In genomic region chrX:149568701-149569296, GRCh38 we compare ENCODE assay signal across 23 cellular contexts. TPM values are rescaled to one million over a fixed set of nuclear protein-coding genes. Genes with fewer than 3 reads are reported as not detected.
DNase-seq lines count a peak whose midpoint lies in the region; ATAC-seq and TF ChIP-seq lines count a peak whose summit lies in the region.
"Had no signal": no experiment of that assay in that cellular context is flagged by ENCODE, and none has a peak within 500 bp of the region (broad histone marks: within the 10 kb centered on the region; RNA-seq: fewer than 3 reads in every experiment).

No MANE protein-coding gene starts in this region.

- H3F3A ChIP-seq in PC-3 (ENCODE audit: low read length, unreplicated experiment): no peaks in the 10 kb centered on the region

- POLR2A ChIA-PET in PC-3 (lab: Charles Lee; ENCODE audit: unreplicated experiment): no interaction called here

- H3K79me2 ChIP-seq in PC-3 (ENCODE audit: low read length): no peaks in the 10 kb centered on the region

- no peaks in the 10 kb centered on the region for H3K9me2 ChIP-seq in PC-3 (replicated peaks; ENCODE audit: low read length)
- H3K9me2 ChIP-seq: SK-N-SH had no signal

- H3K27me3 ChIP-seq in PC-3 (ENCODE audit: low read length) (no peaks in the 10 kb centered on the region), thyroid gland (no peaks in the 10 kb centered on the region)
- H3K27me3 ChIP-seq: BLaER1, MG63 had no signal

- no peak for ATAC-seq in PC-3
- ATAC-seq in GM18502 (IDR thresholded peaks at IDR 0.05; ENCODE audit: poor library complexity, unreplicated experiment): no peak
- ATAC-seq in GM19397 (IDR thresholded peaks at IDR 0.05; ENCODE audit: unreplicated experiment): no peak

- WGBS in thyroid gland, 2 donors: 45 to 53% methylated on average over 5 of the region's 5 CpGs

- peaks cover 18% of the 10 kb centered on the region for H3K4me1 Mint-ChIP-seq in activated CD4-positive, alpha-beta T cell treated with anti-CD3 and anti-CD28 coated beads, Interleukin-2, amount 10 ng/mL, durations not matched to agents 24 days and 14 days
- H3K4me1 Mint-ChIP-seq: CD4-positive, alpha-beta memory T cell had no signal

- H3K9me3 ChIP-seq in PC-3 (ENCODE audit: low read length) (no peaks in the 10 kb centered on the region), thyroid gland (no peaks in the 10 kb centered on the region)
- H3K9me3 ChIP-seq: BLaER1, MG63, SK-N-SH had no signal

- TF ChIP-seq POLR2A in thyroid gland (IDR thresholded peaks at IDR 0.05): no peak

- no peak overlapping the region for H3K4me3 ChIP-seq in PC-3 (ENCODE audit: low read length)
- H3K4me3 ChIP-seq in thyroid gland (replicated peaks in 1 of 3): no peak overlapping the region
- H3K4me3 ChIP-seq: BLaER1, MG63 had no signal

- CTCF ChIA-PET in PC-3 (lab: Charles Lee): no interaction called here

- H3K9ac ChIP-seq in PC-3 (ENCODE audit: low read length): no peak overlapping the region
- H3K9ac ChIP-seq: BLaER1, SK-N-SH had no signal

- H3K4me3 Mint-ChIP-seq in activated CD4-positive, alpha-beta T cell treated with anti-CD3 and anti-CD28 coated beads, Interleukin-2, amount 10 ng/mL, durations not matched to agents 24 days and 14 days: no peak overlapping the region
- H3K4me3 Mint-ChIP-seq: CD4-positive, alpha-beta memory T cell; HFFc6 had no signal

- no peak overlapping the region for H3K27ac Mint-ChIP-seq in activated CD4-positive, alpha-beta T cell treated with anti-CD3 and anti-CD28 coated beads, Interleukin-2, amount 10 ng/mL, durations not matched to agents 24 days and 14 days
- H3K27ac Mint-ChIP-seq: CD4-positive, alpha-beta memory T cell; HFFc6 had no signal

- no peaks in the 10 kb centered on the region for H3K4me1 ChIP-seq in PC-3 (ENCODE audit: insufficient read depth, low read length)
- peaks cover 0 to 3% of the 10 kb centered on the region in 2 donors for H3K4me1 ChIP-seq in thyroid gland

- no peaks in the 10 kb centered on the region for H3K36me3 ChIP-seq in PC-3 (ENCODE audit: low read depth, low read length)
- H3K36me3 ChIP-seq in thyroid gland: no peaks in the 10 kb centered on the region
- H3K36me3 ChIP-seq: BLaER1, MG63 had no signal

- intact Hi-C loops in activated CD4-positive, alpha-beta T cell treated with anti-CD3 and anti-CD28 coated beads, Interleukin-2, amount 10 ng/mL, durations not matched to agents 24 days and 14 days (cut with micrococcal nuclease): no loop called here
- intact Hi-C loops in PC-3 (cut with micrococcal nuclease) (no loop called here), thyroid gland (cut with DNase I) (no loop called here)

- H3K9me3 Mint-ChIP-seq in activated CD4-positive, alpha-beta T cell treated with anti-CD3 and anti-CD28 coated beads, Interleukin-2, amount 10 ng/mL, durations not matched to agents 24 days and 14 days: no peaks in the 10 kb centered on the region
- H3K9me3 Mint-ChIP-seq: CD4-positive, alpha-beta memory T cell; HFFc6 had no signal

- H2AFZ ChIP-seq in PC-3 (ENCODE audit: low read length): no peak overlapping the region

- TF ChIP-seq CTCF in PC-3 (conservative IDR thresholded peaks at IDR 0.05; ENCODE audit: low read depth, low read length) (no peak), thyroid gland (IDR thresholded peaks at IDR 0.05) (no peak)

- H3K27me3 Mint-ChIP-seq in activated CD4-positive, alpha-beta T cell treated with anti-CD3 and anti-CD28 coated beads, Interleukin-2, amount 10 ng/mL, durations not matched to agents 24 days and 14 days: no peaks in the 10 kb centered on the region
- H3K27me3 Mint-ChIP-seq: CD4-positive, alpha-beta memory T cell had no signal

- H3K4me2 ChIP-seq in PC-3 (ENCODE audit: low read length): no peak overlapping the region
- H3K4me2 ChIP-seq: BLaER1, SK-N-SH had no signal

- H3K36me3 Mint-ChIP-seq in activated CD4-positive, alpha-beta T cell treated with anti-CD3 and anti-CD28 coated beads, Interleukin-2, amount 10 ng/mL, durations not matched to agents 24 days and 14 days (ENCODE audit: low read depth): no peaks in the 10 kb centered on the region
- H3K36me3 Mint-ChIP-seq: CD4-positive, alpha-beta memory T cell had no signal

- H3K27ac ChIP-seq in PC-3 (ENCODE audit: low read length): no peak overlapping the region
- H3K27ac ChIP-seq in thyroid gland: peak overlapping the region in 2 of 3 donors; percentile 21 to 29
- H3K27ac ChIP-seq: BLaER1, HL-60 had no signal

- BruUV-seq in PC-3 (replicated peaks; lab: Mats Ljungman, UMichigan): no TSS peak

- peak; percentile 7 for DNase-seq in activated CD4-positive, alpha-beta T cell treated with anti-CD3 and anti-CD28 coated beads, Interleukin-2, amount 10 ng/mL, durations not matched to agents 24 days and 14 days
- no peak for DNase-seq in activated CD4-positive, alpha-beta T cell treated with anti-CD3 and anti-CD28 coated beads for 4 hours
- DNase-seq in NCI-H1105 treated with DMSO at 0.1 percent for 48 hours (lab: John Stamatoyannopoulos, UW) (peak; percentile 40), PC-3 (peak; percentile 0), thyroid gland (peak; percentile 59 to 60), SK-N-DZ (ENCODE audit: low spot score) (no peak)
- DNase-seq: DMS153, HFFc6, IMR-90, MG63, NCI-H1092, NCI-H2171, NCI-H446, SHP77, SK-N-SH, T-helper 1 cell had no signal

- no peaks in the 10 kb centered on the region for H4K20me1 ChIP-seq in PC-3 (ENCODE audit: low read length)
- H4K20me1 ChIP-seq: BLaER1 had no signal

RNA-seq across cellular contexts. Expression of gene MAGEA9B, which starts 18.5 kb away (rescaled TPM):
- total RNA-seq in activated CD4-positive, alpha-beta T cell treated with anti-CD3 and anti-CD28 coated beads, Interleukin-2, amount 10 ng/mL, durations not matched to agents 24 days and 14 days: not detected in 2 replicates
- total RNA-seq in PC-3 (2014; rRNA removed) (not detected in 2 replicates), thyroid gland (not detected)
- polyA plus RNA-seq in SK-N-DZ (2014; cell fraction: cytosol; rRNA removed): 8.2 and 8.6 TPM in 2 replicates
- polyA plus RNA-seq in SK-N-DZ (2014; cell fraction: nucleus; rRNA removed): 3.2 and 3.4 TPM in 2 replicates
- total RNA-seq: CD4-positive, alpha-beta memory T cell; HFFc6; IMR-90; OCI-LY7 had no signal
- polyA plus RNA-seq: CD4-positive, alpha-beta memory T cell; IMR-90 had no signal

RNA-seq across cellular contexts. Expression of gene HSFX3, which starts 19.1 kb away (rescaled TPM):
- not detected in 2 replicates for total RNA-seq in activated CD4-positive, alpha-beta T cell treated with anti-CD3 and anti-CD28 coated beads, Interleukin-2, amount 10 ng/mL, durations not matched to agents 24 days and 14 days
- total RNA-seq in PC-3 (2014; rRNA removed) (not detected in 2 replicates), thyroid gland (not detected)
- polyA plus RNA-seq in SK-N-DZ (2014; cell fraction: cytosol; rRNA removed): not detected in 2 replicates
- polyA plus RNA-seq in SK-N-DZ (2014; cell fraction: nucleus; rRNA removed): not detected in 2 replicates
- total RNA-seq: CD4-positive, alpha-beta memory T cell; HFFc6; HT1080; IMR-90; OCI-LY7 had no signal
- polyA plus RNA-seq: CD4-positive, alpha-beta memory T cell; IMR-90; SK-N-SH had no signal

RNA-seq across cellular contexts. Expression of gene HSFX2, which starts 26.3 kb away (rescaled TPM):
- total RNA-seq in activated CD4-positive, alpha-beta T cell treated with anti-CD3 and anti-CD28 coated beads, Interleukin-2, amount 10 ng/mL, durations not matched to agents 24 days and 14 days: 0.28 TPM in 1 of 2 replicates, not detected in the other
- total RNA-seq in PC-3 (2014; rRNA removed): not detected in 2 replicates
- under 1 TPM in 1 of 4 donors, not detected in 3; 0.81 TPM for total RNA-seq in thyroid gland
- polyA plus RNA-seq in SK-N-DZ (2014; cell fraction: cytosol; rRNA removed): not detected in 2 replicates
- not detected in 2 replicates for polyA plus RNA-seq in SK-N-DZ (2014; cell fraction: nucleus; rRNA removed)
- total RNA-seq: HT1080, IMR-90, OCI-LY7 had no signal

RNA-seq across cellular contexts. Expression of gene EOLA1, which starts 28.0 kb away (rescaled TPM):
- 24.8 and 28.6 TPM in 2 replicates for total RNA-seq in activated CD4-positive, alpha-beta T cell treated with anti-CD3 and anti-CD28 coated beads, Interleukin-2, amount 10 ng/mL, durations not matched to agents 24 days and 14 days
- total RNA-seq in PC-3 (2014; rRNA removed) (21.7 and 25.9 TPM in 2 replicates), thyroid gland (10 to 100 TPM; 12.9 to 20.1 (median 17.5) TPM)
- polyA plus RNA-seq in SK-N-DZ (2014; cell fraction: cytosol; rRNA removed): 13.3 and 14.2 TPM in 2 replicates
- polyA plus RNA-seq in SK-N-DZ (2014; cell fraction: nucleus; rRNA removed): 9.8 and 14.6 TPM in 2 replicates

Comparison
In these comparisons a context has a peak if more than half of its experiments do, and no peak if none do; other contexts are left out.
1. DNase-seq: peak in activated CD4-positive, alpha-beta T cell treated with anti-CD3 and anti-CD28 coated beads, Interleukin-2, amount 10 ng/mL, durations not matched to agents 24 days and 14 days (single experiment), NCI-H1105 treated with DMSO at 0.1 percent for 48 hours (single experiment), PC-3 (single experiment) and thyroid gland (2 of 2); none in activated CD4-positive, alpha-beta T cell treated with anti-CD3 and anti-CD28 coated beads for 4 hours (0 of 2) and SK-N-DZ (single experiment).